In the genomic region with DNA sequence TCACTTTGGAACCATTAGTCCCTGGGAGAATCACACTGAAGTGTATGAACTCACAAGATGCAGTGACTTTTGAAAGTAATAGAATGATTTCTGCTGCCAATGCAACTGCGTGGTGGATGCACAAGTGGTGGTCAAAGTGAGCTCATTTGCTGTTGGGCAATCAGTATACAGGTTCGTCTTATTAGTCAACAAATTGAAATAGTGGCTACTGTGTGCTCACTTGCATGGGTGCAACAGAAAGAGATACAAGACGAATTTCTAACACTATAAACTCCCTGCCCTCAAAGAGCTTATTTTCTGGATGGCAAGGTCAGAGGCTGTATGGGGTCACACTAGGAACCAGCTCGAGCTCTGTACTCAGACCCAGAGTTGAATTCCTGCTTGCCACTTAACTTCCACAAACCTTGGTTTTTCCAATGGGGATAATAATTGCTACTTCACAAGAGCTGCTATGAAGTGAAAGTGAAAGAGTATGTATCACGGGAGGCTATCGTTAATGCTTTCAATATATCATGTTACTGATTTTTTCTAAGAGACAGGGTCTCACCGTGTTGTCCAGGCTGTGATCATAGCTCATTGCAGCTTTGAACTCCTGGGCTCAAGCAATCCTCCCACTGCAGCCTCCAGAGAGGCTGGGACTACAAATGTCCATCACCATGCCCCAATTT, we compare ENCODE assay signal across 12 cellular contexts. TPM values are rescaled to one million over a fixed set of nuclear protein-coding genes. Genes with fewer than 3 reads are reported as not detected.
DNase-seq lines count a peak whose midpoint lies in the region; ATAC-seq and TF ChIP-seq lines count a peak whose summit lies in the region.
"Had no signal": no experiment of that assay in that cellular context is flagged by ENCODE, and none has a peak within 500 bp of the region (broad histone marks: within the 10 kb centered on the region; RNA-seq: fewer than 3 reads in every experiment).

No MANE protein-coding gene starts in this region.

- TF ChIP-seq POLR2A in esophagus squamous epithelium (IDR thresholded peaks at IDR 0.05) = no peak
- TF ChIP-seq POLR2A in spleen (IDR thresholded peaks at IDR 0.05) = no peak

- H3K27me3 Mint-ChIP-seq in activated CD4-positive, alpha-beta T cell treated with anti-CD3 and anti-CD28 coated beads, Interleukin-2, amount 10 ng/mL, durations not matched to agents 7 days and 5 days = no peaks in the 10 kb centered on the region

- H3K27ac ChIP-seq in esophagus squamous epithelium (no peak overlapping the region), spleen (peak overlapping the region in 6 of 8 donors; percentile 5 to 75 (median 58))
- H3K27ac ChIP-seq: adrenal gland had no signal

- no peak for DNase-seq in activated CD4-positive, alpha-beta T cell treated with anti-CD3 and anti-CD28 coated beads, Interleukin-2, amount 10 ng/mL, durations not matched to agents 7 days and 5 days
- no peak for DNase-seq in activated CD4-positive, alpha-beta T cell treated with anti-CD3 and anti-CD28 coated beads, Interleukin-2, amount 50 U/mL, for 48 hours
- DNase-seq in RPMI7951 (ENCODE audit: low read depth) = peak; percentile 49
- DNase-seq in esophagus squamous epithelium (lab: John Stamatoyannopoulos, UW) = no peak
- no peak for DNase-seq in spleen
- DNase-seq in NK-92 (lab: John Stamatoyannopoulos, UW; ENCODE audit: unreplicated experiment) = no peak
- DNase-seq in D341Med (ENCODE audit: low spot score) = no peak
- DNase-seq: adrenal gland, foreskin fibroblast, NCI-H187 treated with DMSO at 0.1 percent for 48 hours had no signal

- TF ChIP-seq CTCF in esophagus squamous epithelium (IDR thresholded peaks at IDR 0.05) (no peak), spleen (IDR thresholded peaks at IDR 0.05 in 8 of 11, conservative IDR thresholded peaks at IDR 0.05 in 3 of 11) (no peak)

- peaks cover 30% of the 10 kb centered on the region for H3K4me1 Mint-ChIP-seq in activated CD4-positive, alpha-beta T cell treated with anti-CD3 and anti-CD28 coated beads, Interleukin-2, amount 10 ng/mL, durations not matched to agents 7 days and 5 days

- H3K9me3 ChIP-seq in esophagus squamous epithelium (no peaks in the 10 kb centered on the region), spleen (no peaks in the 10 kb centered on the region)
- H3K9me3 ChIP-seq: adrenal gland had no signal

- H3K4me1 ChIP-seq in esophagus squamous epithelium = peaks cover 0 to 8% (median 0%) of the 10 kb centered on the region in 3 donors
- H3K4me1 ChIP-seq in spleen = peaks cover 0 to 15% (median 9%) of the 10 kb centered on the region in 6 donors
- H3K4me1 ChIP-seq: adrenal gland had no signal

- peak overlapping the region; percentile 70 for H3K4me3 Mint-ChIP-seq in activated CD4-positive, alpha-beta T cell treated with anti-CD3 and anti-CD28 coated beads, Interleukin-2, amount 10 ng/mL, durations not matched to agents 7 days and 5 days

- H3K36me3 Mint-ChIP-seq in activated CD4-positive, alpha-beta T cell treated with anti-CD3 and anti-CD28 coated beads, Interleukin-2, amount 10 ng/mL, durations not matched to agents 7 days and 5 days (ENCODE audit: low read depth) = peaks cover 15% of the 10 kb centered on the region

- H3K27ac Mint-ChIP-seq in activated CD4-positive, alpha-beta T cell treated with anti-CD3 and anti-CD28 coated beads, Interleukin-2, amount 10 ng/mL, durations not matched to agents 7 days and 5 days = peak overlapping the region; percentile 88

- H3K9me3 Mint-ChIP-seq in activated CD4-positive, alpha-beta T cell treated with anti-CD3 and anti-CD28 coated beads, Interleukin-2, amount 10 ng/mL, durations not matched to agents 7 days and 5 days = no peaks in the 10 kb centered on the region

- no peaks in the 10 kb centered on the region for H3K27me3 ChIP-seq in esophagus squamous epithelium
- H3K27me3 ChIP-seq in spleen (replicated peaks in 1 of 7) = no peaks in the 10 kb centered on the region
- H3K27me3 ChIP-seq: adrenal gland had no signal

- POLR2A ChIA-PET in activated CD4-positive, alpha-beta T cell treated with anti-CD3 and anti-CD28 coated beads, Interleukin-2, amount 10 ng/mL, durations not matched to agents 7 days and 5 days (lab: Charles Lee) = interaction anchor here (0.6 kb wide), 3 partner anchors 9 to 18 kb away, joined by 3 to 4 read pairs (median 3); no protein-coding TSS in a partner anchor

- no peak for ATAC-seq in GM21825 (IDR thresholded peaks at IDR 0.05; ENCODE audit: unreplicated experiment)

- WGBS in esophagus squamous epithelium, 2 donors = 30 to 42% methylated on average over 7 of the region's 7 CpGs
- WGBS in spleen, 5 donors = 29 to 53% (median 32%) methylated on average over 7 of the region's 7 CpGs

- H3K4me3 ChIP-seq in esophagus squamous epithelium (peak overlapping the region in 3 of 4 donors; percentile 14 to 55 (median 15)), spleen (peak overlapping the region in 7 of 8 donors; percentile 27 to 67 (median 32))

- peaks cover 9 to 32% (median 11%) of the 10 kb centered on the region in 3 donors for H3K36me3 ChIP-seq in esophagus squamous epithelium
- H3K36me3 ChIP-seq in spleen = peaks cover 5 to 23% (median 18%) of the 10 kb centered on the region in 6 donors

- intact Hi-C loops in esophagus squamous epithelium (cut with DNase I) = no loop called here
- intact Hi-C loops in spleen (cut with DNase I; ENCODE audit: low total_unique reads) = no loop called here

- CTCF ChIA-PET in activated CD4-positive, alpha-beta T cell treated with anti-CD3 and anti-CD28 coated beads, Interleukin-2, amount 10 ng/mL, durations not matched to agents 7 days and 5 days (lab: Charles Lee) = interaction anchor here (0.7 to 1.1 kb wide), 4 partner anchors 9 to 163 kb away, joined by 3 read pairs; no protein-coding TSS in a partner anchor

RNA-seq across cellular contexts. Expression of a gene that starts 8.3 kb away (rescaled TPM):
- 10 to 100 TPM; 69.7 to 93.0 TPM for total RNA-seq in activated CD4-positive, alpha-beta T cell treated with anti-CD3 and anti-CD28 coated beads, Interleukin-2, amount 10 ng/mL, durations not matched to agents 7 days and 5 days
- total RNA-seq in RPMI7951 (2014; rRNA removed; shearing (Covaris generic)) = 32.8 and 33.1 TPM in 2 replicates
- total RNA-seq in esophagus squamous epithelium (10 to 100 TPM; 39.8 to 55.3 (median 43.0) TPM), spleen (10 to 100 TPM; 43.6 to 79.2 (median 66.5) TPM)
- polyA plus RNA-seq in spleen = 10 to 100 TPM; 40.1 to 64.3 (median 43.2) TPM

RNA-seq across cellular contexts. Expression of a gene that starts 12.6 kb away (rescaled TPM):
- total RNA-seq in activated CD4-positive, alpha-beta T cell treated with anti-CD3 and anti-CD28 coated beads, Interleukin-2, amount 10 ng/mL, durations not matched to agents 7 days and 5 days = 10 to 100 TPM; 25.3 to 28.2 TPM
- 78.9 and 88.3 TPM in 2 replicates for total RNA-seq in RPMI7951 (2014; rRNA removed; shearing (Covaris generic))
- total RNA-seq in esophagus squamous epithelium (10 to 100 TPM; 18.1 to 34.8 (median 26.7) TPM), spleen (10 to 100 TPM; 20.5 to 31.2 (median 29.3) TPM)
- 10 to 100 TPM in 1 of 3 donors, 1 to 10 TPM in 2; 8.1 to 11.2 (median 9.2) TPM for polyA plus RNA-seq in spleen

RNA-seq across cellular contexts. Expression of a gene that starts 43.7 kb away (rescaled TPM):
- 100 to 1,000 TPM in 1 of 2 experiments, 10 to 100 TPM in 1; 96.5 to 103 TPM for total RNA-seq in activated CD4-positive, alpha-beta T cell treated with anti-CD3 and anti-CD28 coated beads, Interleukin-2, amount 10 ng/mL, durations not matched to agents 7 days and 5 days
- 54.2 and 60.4 TPM in 2 replicates for total RNA-seq in RPMI7951 (2014; rRNA removed; shearing (Covaris generic))
- total RNA-seq in esophagus squamous epithelium = 10 to 100 TPM; 18.8 to 40.4 (median 27.4) TPM
- total RNA-seq in spleen = 10 to 100 TPM; 47.9 to 61.4 (median 56.4) TPM
- 10 to 100 TPM in 2 of 3 donors, 1 to 10 TPM in 1; 9.2 to 22.3 (median 10.9) TPM for polyA plus RNA-seq in spleen

RNA-seq across cellular contexts. Expression of a gene that starts 58.5 kb away (rescaled TPM):
- not detected for total RNA-seq in activated CD4-positive, alpha-beta T cell treated with anti-CD3 and anti-CD28 coated beads, Interleukin-2, amount 10 ng/mL, durations not matched to agents 7 days and 5 days
- total RNA-seq in RPMI7951 (2014; rRNA removed; shearing (Covaris generic)) = not detected in 2 replicates
- 10 to 100 TPM in 1 of 4 donors, 1 to 10 TPM in 2, under 1 TPM in 1; 0.53 to 13.5 (median 2.9) TPM for total RNA-seq in esophagus squamous epithelium
- under 1 TPM in 1 of 7 donors, not detected in 6; 0.23 TPM for total RNA-seq in spleen
- polyA plus RNA-seq in spleen = under 1 TPM; 0.09 to 0.20 (median 0.13) TPM
- total RNA-seq: T-helper 2 cell treated with Interferon-gamma antibody and Interleukin-4, amounts not matched to agents 100 ng/mL and 5 ng/mL, for 36 hours had no signal

Comparison
In these comparisons a context has a peak if more than half of its experiments do, and no peak if none do; other contexts are left out.
1. H3K27ac ChIP-seq: peak in spleen (6 of 8); none in esophagus squamous epithelium (0 of 4).